Comparison of ENCODE assay signal across 1 cellular context in the genomic region with DNA sequence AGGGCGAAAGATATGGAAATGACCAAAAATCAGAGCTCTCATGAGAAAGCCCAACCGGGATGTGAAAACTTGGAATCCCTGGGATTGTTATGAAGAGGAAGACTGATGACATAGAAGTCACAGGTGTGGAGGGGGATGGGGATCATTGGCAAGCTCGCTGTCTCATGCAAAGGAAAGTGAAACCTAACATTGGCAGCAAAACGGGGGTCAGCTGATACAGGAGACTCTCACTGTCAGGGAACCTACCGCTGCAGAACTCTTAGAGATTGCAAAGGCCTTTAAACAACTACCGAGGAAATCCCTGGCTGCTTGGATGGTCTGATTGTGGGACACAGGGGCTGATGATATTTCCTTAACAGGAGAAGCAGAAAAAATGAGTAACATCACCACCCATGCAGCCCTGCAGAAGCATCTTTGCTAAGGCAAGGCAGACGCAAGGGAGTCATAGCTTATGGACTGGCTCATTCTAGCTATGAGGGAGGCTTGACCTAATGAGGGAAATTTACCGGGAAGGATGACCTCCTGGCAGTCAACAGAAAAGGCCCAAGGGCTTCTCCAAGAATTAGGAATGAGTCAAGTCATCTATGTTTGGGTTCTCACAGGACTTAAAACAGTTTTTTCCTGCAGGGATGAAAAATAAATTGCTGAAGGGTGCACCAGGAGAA.
TF ChIP-seq lines count a peak whose summit lies in the region.

No MANE protein-coding gene starts in this region.

TF ChIP-seq in HEK293, 187 proteins besides CTCF, POLR2A, EP300 and RAD21 (continued from another document):
- TF ChIP-seq, protein P1, sequence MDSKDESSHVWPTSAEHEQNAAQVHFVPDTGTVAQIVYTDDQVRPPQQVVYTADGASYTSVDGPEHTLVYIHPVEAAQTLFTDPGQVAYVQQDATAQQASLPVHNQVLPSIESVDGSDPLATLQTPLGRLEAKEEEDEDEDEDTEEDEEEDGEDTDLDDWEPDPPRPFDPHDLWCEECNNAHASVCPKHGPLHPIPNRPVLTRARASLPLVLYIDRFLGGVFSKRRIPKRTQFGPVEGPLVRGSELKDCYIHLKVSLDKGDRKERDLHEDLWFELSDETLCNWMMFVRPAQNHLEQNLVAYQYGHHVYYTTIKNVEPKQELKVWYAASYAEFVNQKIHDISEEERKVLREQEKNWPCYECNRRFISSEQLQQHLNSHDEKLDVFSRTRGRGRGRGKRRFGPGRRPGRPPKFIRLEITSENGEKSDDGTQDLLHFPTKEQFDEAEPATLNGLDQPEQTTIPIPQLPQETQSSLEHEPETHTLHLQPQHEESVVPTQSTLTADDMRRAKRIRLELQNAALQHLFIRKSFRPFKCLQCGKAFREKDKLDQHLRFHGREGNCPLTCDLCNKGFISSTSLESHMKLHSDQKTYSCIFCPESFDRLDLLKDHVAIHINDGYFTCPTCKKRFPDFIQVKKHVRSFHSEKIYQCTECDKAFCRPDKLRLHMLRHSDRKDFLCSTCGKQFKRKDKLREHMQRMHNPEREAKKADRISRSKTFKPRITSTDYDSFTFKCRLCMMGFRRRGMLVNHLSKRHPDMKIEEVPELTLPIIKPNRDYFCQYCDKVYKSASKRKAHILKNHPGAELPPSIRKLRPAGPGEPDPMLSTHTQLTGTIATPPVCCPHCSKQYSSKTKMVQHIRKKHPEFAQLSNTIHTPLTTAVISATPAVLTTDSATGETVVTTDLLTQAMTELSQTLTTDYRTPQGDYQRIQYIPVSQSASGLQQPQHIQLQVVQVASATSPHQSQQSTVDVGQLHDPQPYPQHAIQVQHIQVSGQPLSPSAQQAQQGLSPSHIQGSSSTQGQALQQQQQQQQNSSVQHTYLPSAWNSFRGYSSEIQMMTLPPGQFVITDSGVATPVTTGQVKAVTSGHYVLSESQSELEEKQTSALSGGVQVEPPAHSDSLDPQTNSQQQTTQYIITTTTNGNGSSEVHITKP (tag by site-specific recombination; IDR thresholded peaks at IDR 0.05), result peak; percentile 94
TF ChIP-seq in HEK293: peak in this region for 1.
